ENCODE assay signal across 8 cellular contexts in the genomic region with DNA sequence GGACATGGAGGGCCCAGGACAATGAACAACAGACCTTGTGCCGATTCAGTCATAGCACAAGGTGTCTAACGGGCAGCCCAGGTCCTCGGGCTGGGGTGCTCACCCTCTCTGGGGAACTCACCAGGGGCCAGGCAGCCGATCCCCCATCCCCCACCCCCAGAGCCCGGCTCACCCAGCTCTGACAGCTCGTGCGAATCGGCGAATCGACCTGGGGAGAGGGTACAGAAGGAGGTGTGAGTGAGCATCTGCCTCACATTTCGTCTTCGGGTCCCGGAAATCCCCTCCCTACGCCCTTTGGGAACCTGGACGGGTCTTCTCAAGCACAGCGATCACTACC. TPM values are rescaled to one million over a fixed set of nuclear protein-coding genes. Genes with fewer than 3 reads are reported as not detected.
A peak's percentile ranks its signal among the peaks of the same experiment; 100 is the strongest.
DNase-seq lines count a peak whose midpoint lies in the region; ATAC-seq and TF ChIP-seq lines count a peak whose summit lies in the region.

No MANE protein-coding gene starts in this region.

- H3K27ac ChIP-seq in CD4-positive, CD25-positive, alpha-beta regulatory T cell (ENCODE audit: insufficient read depth, low read length, poor library complexity, severe bottlenecking) = peak overlapping the region; percentile 95
- H3K27ac ChIP-seq in mesodermal cell (ENCODE audit: low read depth, low read length, severe bottlenecking) = peak overlapping the region; percentile 86

- ATAC-seq in CD4-positive, CD25-positive, alpha-beta regulatory T cell (ENCODE audit: low read depth in 2 of 2) = no peak
- ATAC-seq in HG03135 (IDR thresholded peaks at IDR 0.05; ENCODE audit: unreplicated experiment) (peak; percentile 11), GM18502 (IDR thresholded peaks at IDR 0.05; ENCODE audit: poor library complexity, unreplicated experiment) (no peak)

- no peaks in the 10 kb centered on the region for H3K27me3 ChIP-seq in CD4-positive, CD25-positive, alpha-beta regulatory T cell (ENCODE audit: control insufficient read depth, insufficient read depth, low read length)

- peak overlapping the region; percentile 93 to 99 (median 96) for H3K4me3 Mint-ChIP-seq in CD4-positive, CD25-positive, alpha-beta regulatory T cell
- H3K4me3 Mint-ChIP-seq in brain = peak overlapping the region; percentile 90 to 99 (median 97)

- no peak for DNase-seq in CD4-positive, CD25-positive, alpha-beta regulatory T cell
- DNase-seq in A172 (ENCODE audit: low spot score) (no peak), islet precursor cell (no peak), NCI-H1105 treated with DMSO at 0.1 percent for 48 hours (lab: John Stamatoyannopoulos, UW) (no peak)

- H3K36me3 Mint-ChIP-seq in CD4-positive, CD25-positive, alpha-beta regulatory T cell = no peaks in the 10 kb centered on the region
- peaks cover 8% of the 10 kb centered on the region for H3K36me3 Mint-ChIP-seq in brain

- H3K36me3 ChIP-seq in CD4-positive, CD25-positive, alpha-beta regulatory T cell (ENCODE audit: control insufficient read depth, insufficient read depth, low read length) = peaks cover 37% of the 10 kb centered on the region
- peaks cover 35% of the 10 kb centered on the region for H3K36me3 ChIP-seq in mesodermal cell (ENCODE audit: control insufficient read depth, insufficient read depth, low read length)

- no peak for TF ChIP-seq CTCF in brain (conservative IDR thresholded peaks at IDR 0.05)

- H3K27me3 Mint-ChIP-seq in CD4-positive, CD25-positive, alpha-beta regulatory T cell = peaks cover 22% of the 10 kb centered on the region
- H3K27me3 Mint-ChIP-seq in brain = peaks cover 36% of the 10 kb centered on the region

- no peaks in the 10 kb centered on the region for H3K9me3 ChIP-seq in CD4-positive, CD25-positive, alpha-beta regulatory T cell (ENCODE audit: control insufficient read depth in 2 of 2, low read length in 2 of 2)
- no peaks in the 10 kb centered on the region for H3K9me3 ChIP-seq in mesodermal cell (ENCODE audit: control insufficient read depth, low read length)

- H3K27ac Mint-ChIP-seq in CD4-positive, CD25-positive, alpha-beta regulatory T cell = peak overlapping the region; percentile 93 to 100 (median 99)
- H3K27ac Mint-ChIP-seq in brain = peak overlapping the region; percentile 31 to 99 (median 98)

- peaks cover 50% of the 10 kb centered on the region for H3K4me1 ChIP-seq in CD4-positive, CD25-positive, alpha-beta regulatory T cell (ENCODE audit: control insufficient read depth, insufficient read depth, low read length, poor library complexity, severe bottlenecking)
- H3K4me1 ChIP-seq in mesodermal cell (ENCODE audit: control insufficient read depth, insufficient read depth, low read length, poor library complexity, severe bottlenecking) = no peaks in the 10 kb centered on the region

- 9 to 10% methylated on average over 10 to 16 of the region's 16 CpGs for WGBS in mesodermal cell (ENCODE audit: insufficient coverage in 2 of 2), 2 experiments

- H3K4me3 ChIP-seq in CD4-positive, CD25-positive, alpha-beta regulatory T cell (ENCODE audit: low read depth, low read length) = peak overlapping the region; percentile 88
- peak overlapping the region; percentile 69 for H3K4me3 ChIP-seq in mesodermal cell (ENCODE audit: extremely low read depth, insufficient read depth, low read length, poor library complexity, severe bottlenecking)

- peaks cover 0 to 2% (median 0%) of the 10 kb centered on the region in 7 donors for H3K9me3 Mint-ChIP-seq in CD4-positive, CD25-positive, alpha-beta regulatory T cell
- no peaks in the 10 kb centered on the region for H3K9me3 Mint-ChIP-seq in brain

- peaks cover 0 to 63% (median 32%) of the 10 kb centered on the region in 4 donors for H3K4me1 Mint-ChIP-seq in CD4-positive, CD25-positive, alpha-beta regulatory T cell
- H3K4me1 Mint-ChIP-seq in brain = peaks cover 45% of the 10 kb centered on the region

RNA-seq across cellular contexts. Expression of gene PEX16, which starts 0.4 kb away (rescaled TPM):
- total RNA-seq in CD4-positive, CD25-positive, alpha-beta regulatory T cell = 64.1 TPM
- 10 to 100 TPM; 52.6 to 62.0 (median 59.3) TPM for polyA plus RNA-seq in CD4-positive, CD25-positive, alpha-beta regulatory T cell
- polyA plus RNA-seq in brain (ENCODE audit: insufficient read depth, low read depth, low replicate concordance) = 37.4 TPM
- 19.5 TPM for polyA plus RNA-seq in mesodermal cell (2013, experiment 1 of 2)
- 15.4 TPM for polyA plus RNA-seq in mesodermal cell (2013, experiment 2 of 2)
- 37.7 and 48.0 TPM in 2 replicates for total RNA-seq in A172 (2014; rRNA removed; shearing (Covaris generic))

RNA-seq across cellular contexts. Expression of gene LARGE2, which starts 5.2 kb away (rescaled TPM):
- total RNA-seq in CD4-positive, CD25-positive, alpha-beta regulatory T cell = 4.2 TPM
- 1 to 10 TPM in 2 of 4 donors, under 1 TPM in 2; 0.65 to 3.4 (median 1.2) TPM for polyA plus RNA-seq in CD4-positive, CD25-positive, alpha-beta regulatory T cell
- 1.2 TPM for polyA plus RNA-seq in brain (ENCODE audit: insufficient read depth, low read depth, low replicate concordance)
- 0.22 TPM for polyA plus RNA-seq in mesodermal cell (2013, experiment 1 of 2)
- 0.46 TPM for polyA plus RNA-seq in mesodermal cell (2013, experiment 2 of 2)
- not detected in 2 replicates for total RNA-seq in A172 (2014; rRNA removed; shearing (Covaris generic))

RNA-seq across cellular contexts. Expression of gene FREY1, which starts 10.2 kb away (rescaled TPM):
- total RNA-seq in CD4-positive, CD25-positive, alpha-beta regulatory T cell = 1.8 TPM
- not detected for polyA plus RNA-seq in CD4-positive, CD25-positive, alpha-beta regulatory T cell
- 0.49 TPM for polyA plus RNA-seq in brain (ENCODE audit: insufficient read depth, low read depth, low replicate concordance)
- 0.41 TPM for polyA plus RNA-seq in mesodermal cell (2013, experiment 1 of 2)
- not detected for polyA plus RNA-seq in mesodermal cell (2013, experiment 2 of 2)
- 0.24 and 0.26 TPM in 2 replicates for total RNA-seq in A172 (2014; rRNA removed; shearing (Covaris generic))

RNA-seq across cellular contexts. Expression of gene MAPK8IP1, which starts 31.8 kb away (rescaled TPM):
- total RNA-seq in CD4-positive, CD25-positive, alpha-beta regulatory T cell = 4.1 TPM
- under 1 TPM in 1 of 4 donors, not detected in 3; 0.18 TPM for polyA plus RNA-seq in CD4-positive, CD25-positive, alpha-beta regulatory T cell
- polyA plus RNA-seq in brain (ENCODE audit: insufficient read depth, low read depth, low replicate concordance) = 180 TPM
- 10.2 TPM for polyA plus RNA-seq in mesodermal cell (2013, experiment 1 of 2)
- 7.8 TPM for polyA plus RNA-seq in mesodermal cell (2013, experiment 2 of 2)
- total RNA-seq in A172 (2014; rRNA removed; shearing (Covaris generic)) = 24.0 and 24.2 TPM in 2 replicates
